ENCODE assay signal across 1 cellular context in the genomic region with DNA sequence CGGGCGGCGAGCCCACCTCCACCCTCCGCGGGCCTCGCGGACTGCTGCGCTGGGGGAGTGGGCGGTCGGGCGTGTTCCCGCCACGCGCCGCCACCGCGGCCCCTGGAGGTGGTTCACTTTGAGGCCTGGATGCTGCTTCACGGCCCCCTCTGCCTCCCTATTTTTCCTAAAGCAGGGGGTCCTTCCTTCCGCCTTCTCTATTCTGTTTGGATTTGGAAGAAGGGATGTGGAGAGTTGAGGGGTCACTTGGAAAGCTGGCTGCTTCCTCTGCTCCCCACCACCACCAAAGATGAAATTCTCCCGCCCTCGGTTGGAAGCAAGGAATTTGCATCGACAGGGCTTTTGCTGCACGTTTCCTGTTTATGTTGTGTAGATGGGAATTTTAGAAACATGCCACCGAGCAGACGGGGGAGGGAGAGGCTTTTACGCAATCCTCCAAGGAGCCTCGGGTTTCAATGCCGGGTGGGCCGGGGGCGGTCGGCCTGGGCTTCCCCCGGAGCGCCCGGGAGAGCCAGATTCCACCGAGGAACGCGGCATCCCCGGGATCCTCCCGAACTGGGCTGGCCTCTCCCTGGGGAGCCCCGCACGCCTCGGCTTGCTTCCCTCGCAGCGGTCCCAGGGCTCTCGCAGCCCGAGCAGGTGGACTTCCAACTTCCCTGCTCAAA.
TF ChIP-seq lines count a peak whose summit lies in the region.

No MANE protein-coding gene starts in this region.

TF ChIP-seq in HEK293, 187 proteins besides CTCF, POLR2A, EP300 and RAD21 (continued from another document):
- TF ChIP-seq ZBTB6 (tag by site-specific recombination; IDR thresholded peaks at IDR 0.05), result no peak
- no peak for TF ChIP-seq ZSCAN4 (tag by site-specific recombination; IDR thresholded peaks at IDR 0.05)
- TF ChIP-seq ZNF140 (tag by site-specific recombination; IDR thresholded peaks at IDR 0.05), result no peak
- TF ChIP-seq ZNF24 (tag by site-specific recombination; IDR thresholded peaks at IDR 0.05), result no peak
- TF ChIP-seq SCRT2 (tag by site-specific recombination; IDR thresholded peaks at IDR 0.05), result no peak
- TF ChIP-seq ZNF449 (tag by site-specific recombination; IDR thresholded peaks at IDR 0.05), result no peak
- TF ChIP-seq ZNF704 (tag by site-specific recombination; IDR thresholded peaks at IDR 0.05), result no peak
- no peak for TF ChIP-seq ZNF324 (tag by site-specific recombination; IDR thresholded peaks at IDR 0.05)
- TF ChIP-seq ZNF561 (tag by site-specific recombination; IDR thresholded peaks at IDR 0.05; ENCODE audit: borderline replicate concordance), result no peak
- TF ChIP-seq ZNF23 (tag by site-specific recombination; IDR thresholded peaks at IDR 0.05; ENCODE audit: borderline replicate concordance), result no peak
- TF ChIP-seq WT1 (tag by site-specific recombination; IDR thresholded peaks at IDR 0.05), result peak; percentile 67
- TF ChIP-seq ZNF426 (tag by site-specific recombination; IDR thresholded peaks at IDR 0.05), result no peak
- TF ChIP-seq ZNF423 (tag by site-specific recombination; IDR thresholded peaks at IDR 0.05), result no peak
TF ChIP-seq in HEK293: peak in this region for 23.
